1 cellular context compared by ENCODE assay signal in genomic region chr12:68469136-68469535, GRCh38.
TF ChIP-seq lines count a peak whose summit lies in the region.

No MANE protein-coding gene starts in this region.

TF ChIP-seq in IMR-90, 13 proteins besides CTCF, POLR2A, EP300 and RAD21 (continued from another document):
- no peak for TF ChIP-seq CEBPB (IDR thresholded peaks at IDR 0.05; ENCODE audit: low read depth, low read length)
